ENCODE assay signal across 15 cellular contexts in genomic region chr2:173644146-173644545, GRCh38.
A peak's percentile ranks its signal among the peaks of the same experiment; 100 is the strongest.
DNase-seq lines count a peak whose midpoint lies in the region; ATAC-seq and TF ChIP-seq lines count a peak whose summit lies in the region.
"Had no signal": no experiment of that assay in that cellular context is flagged by ENCODE, and none has a peak within 500 bp of the region (broad histone marks: within the 10 kb centered on the region; RNA-seq: fewer than 3 reads in every experiment).

No MANE protein-coding gene starts in this region.

- H3K27ac Mint-ChIP-seq in osteocyte (ENCODE audit: unreplicated experiment): peak overlapping the region; percentile 72
- H3K27ac Mint-ChIP-seq: naive thymus-derived CD4-positive, alpha-beta T cell had no signal

- ATAC-seq in GM19023 (IDR thresholded peaks at IDR 0.05; ENCODE audit: unreplicated experiment) (no peak), HG02678 (IDR thresholded peaks at IDR 0.05; ENCODE audit: unreplicated experiment) (no peak)
- ATAC-seq: heart right ventricle; left colon; naive thymus-derived CD4-positive, alpha-beta T cell had no signal

- no peak overlapping the region for H3K4me3 Mint-ChIP-seq in osteocyte (ENCODE audit: unreplicated experiment)
- H3K4me3 Mint-ChIP-seq: CD14-positive monocyte; naive thymus-derived CD4-positive, alpha-beta T cell had no signal

- H3K36me3 Mint-ChIP-seq in osteocyte (ENCODE audit: unreplicated experiment): no peaks in the 10 kb centered on the region
- H3K36me3 Mint-ChIP-seq: CD14-positive monocyte; naive thymus-derived CD4-positive, alpha-beta T cell had no signal

- peaks cover 28% of the 10 kb centered on the region for H3K4me1 Mint-ChIP-seq in osteocyte (ENCODE audit: unreplicated experiment)
- H3K4me1 Mint-ChIP-seq: naive thymus-derived CD4-positive, alpha-beta T cell had no signal

- in situ Hi-C loops in Caki2 (cut with HindIII; ENCODE audit: low pct_unique_long_range_greater_than_20kb, low sequenced_read_pairs): no loop called here

- DNase-seq in Caki2 (ENCODE audit: low read depth) (peak; percentile 19), RKO (ENCODE audit: low spot score) (peak; percentile 18), epithelial cell of esophagus (ENCODE audit: low read depth) (peak; percentile 74), osteocyte (ENCODE audit: extremely low spot score, unreplicated experiment) (peak; percentile 2), T-helper 2 cell (no peak), foreskin melanocyte (no peak)
- DNase-seq: aorta; effector CD8-positive, alpha-beta T cell; heart right ventricle; left colon; naive thymus-derived CD4-positive, alpha-beta T cell; NCI-H526 treated with DMSO at 0.1 percent for 48 hours had no signal

- no peaks in the 10 kb centered on the region for H3K9me3 Mint-ChIP-seq in osteocyte (ENCODE audit: unreplicated experiment)
- H3K9me3 Mint-ChIP-seq: naive thymus-derived CD4-positive, alpha-beta T cell had no signal

- no peak overlapping the region for H3K4me3 ChIP-seq in epithelial cell of esophagus (ENCODE audit: low read length)
- H3K4me3 ChIP-seq: heart right ventricle had no signal

- no peak for TF ChIP-seq CTCF in epithelial cell of esophagus (IDR thresholded peaks at IDR 0.05; ENCODE audit: insufficient read depth, low read depth, low read length, missing control alignments)
- no peak for TF ChIP-seq CTCF in osteocyte (IDR thresholded peaks at IDR 0.05)

- H3K27me3 Mint-ChIP-seq in osteocyte (ENCODE audit: unreplicated experiment): no peaks in the 10 kb centered on the region

Comparison
In these comparisons a context has a peak if more than half of its experiments do, and no peak if none do; other contexts are left out.
1. DNase-seq: peak in Caki2 (single experiment), RKO (single experiment), epithelial cell of esophagus (single experiment) and osteocyte (single experiment); none in T-helper 2 cell (0 of 5) and foreskin melanocyte (single experiment).